Comparison of ENCODE assay signal across 19 cellular contexts in the genomic region with DNA sequence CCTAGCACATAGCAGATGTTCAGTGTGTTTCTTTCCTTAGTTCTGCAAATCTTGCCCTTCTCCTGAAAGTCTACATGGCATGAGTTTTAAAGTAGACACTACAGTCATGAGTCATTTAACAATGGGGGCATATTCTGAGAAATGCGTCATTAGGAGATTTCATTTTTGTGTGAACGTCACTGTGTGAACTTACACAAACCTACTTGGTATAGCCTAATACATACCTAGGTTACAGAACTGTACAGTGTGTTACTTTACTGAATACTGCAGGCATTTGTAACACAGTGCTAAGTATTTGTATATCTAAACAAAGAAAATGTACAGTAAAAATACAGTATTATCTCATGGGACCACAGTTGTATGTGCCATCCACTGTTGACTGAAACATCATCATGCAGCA. TPM values are rescaled to one million over a fixed set of nuclear protein-coding genes. Genes with fewer than 3 reads are reported as not detected.
DNase-seq lines count a peak whose midpoint lies in the region; ATAC-seq and TF ChIP-seq lines count a peak whose summit lies in the region.
"Had no signal": no experiment of that assay in that cellular context is flagged by ENCODE, and none has a peak within 500 bp of the region (broad histone marks: within the 10 kb centered on the region; RNA-seq: fewer than 3 reads in every experiment).

No MANE protein-coding gene starts in this region.

- CTCF ChIA-PET in activated CD4-positive, alpha-beta memory T cell treated with anti-CD3 and anti-CD28 coated beads for 36 hours (lab: Charles Lee): interaction anchor here (0.9 to 8.4 kb wide), 5 partner anchors 10 to 501 kb away, joined by 3 to 150 read pairs (median 10); partner anchors contain the start of gene TTF2

- peaks cover 19 to 45% of the 10 kb centered on the region in 2 donors for H3K36me3 Mint-ChIP-seq in activated T-cell treated with anti-CD3 and anti-CD28 coated beads, Interleukin-2, amount 50 U/mL, for 72 hours (ENCODE audit: insufficient read depth in 2 of 2)
- H3K36me3 Mint-ChIP-seq in activated CD4-positive, alpha-beta memory T cell treated with anti-CD3 and anti-CD28 coated beads for 36 hours: peaks cover 52% of the 10 kb centered on the region

- TF ChIP-seq CTCF in choroid plexus epithelial cell (conservative IDR thresholded peaks at IDR 0.05; ENCODE audit: low read depth, low read length) (no peak), MM.1S (IDR thresholded peaks at IDR 0.05; ENCODE audit: low read length) (no peak)

- H3F3A ChIP-seq in MM.1S (ENCODE audit: insufficient read depth, low read length): no peaks in the 10 kb centered on the region

- no peak overlapping the region for H3K4me3 ChIP-seq in choroid plexus epithelial cell (ENCODE audit: low read depth, low read length)
- no peak overlapping the region for H3K4me3 ChIP-seq in MM.1S (ENCODE audit: low read length)
- H3K4me3 ChIP-seq: tibial artery had no signal

- peak; percentile 74 to 88 for ATAC-seq in activated T-cell treated with anti-CD3 and anti-CD28 coated beads, Interleukin-2, amount 50 U/mL, for 72 hours (replicated peaks in 1 of 2)
- ATAC-seq in stimulated activated naive CD8-positive, alpha-beta T cell treated with anti-CD3 and anti-CD28 coated beads, Interleukin-15, Interleukin-2, amounts not matched to agents 100 U/mL and 50 U/mL, for 24 hours: peak; percentile 65
- ATAC-seq: left cardiac atrium had no signal

- no peaks in the 10 kb centered on the region for H3K9me3 Mint-ChIP-seq in activated T-cell treated with anti-CD3 and anti-CD28 coated beads, Interleukin-2, amount 50 U/mL, for 72 hours
- no peaks in the 10 kb centered on the region for H3K9me3 Mint-ChIP-seq in activated CD4-positive, alpha-beta memory T cell treated with anti-CD3 and anti-CD28 coated beads for 36 hours

- no peaks in the 10 kb centered on the region for H3K27me3 Mint-ChIP-seq in activated T-cell treated with anti-CD3 and anti-CD28 coated beads, Interleukin-2, amount 50 U/mL, for 72 hours (ENCODE audit: low read depth)
- H3K27me3 Mint-ChIP-seq in activated CD4-positive, alpha-beta memory T cell treated with anti-CD3 and anti-CD28 coated beads for 36 hours: no peaks in the 10 kb centered on the region

- peaks cover 37% of the 10 kb centered on the region for H3K4me1 Mint-ChIP-seq in activated T-cell treated with anti-CD3 and anti-CD28 coated beads, Interleukin-2, amount 50 U/mL, for 72 hours (ENCODE audit: low read depth)
- H3K4me1 Mint-ChIP-seq in activated CD4-positive, alpha-beta memory T cell treated with anti-CD3 and anti-CD28 coated beads for 36 hours (ENCODE audit: low read depth): peaks cover 31% of the 10 kb centered on the region

- no peaks in the 10 kb centered on the region for H3K27me3 ChIP-seq in MM.1S (replicated peaks; ENCODE audit: insufficient read depth, low read length)
- H3K27me3 ChIP-seq: tibial artery had no signal

- no peaks in the 10 kb centered on the region for H3K4me1 ChIP-seq in MM.1S (ENCODE audit: low read length)
- H3K4me1 ChIP-seq: tibial artery had no signal

- no peak overlapping the region for H3K9ac ChIP-seq in MM.1S (ENCODE audit: low read length)

- H3K4me2 ChIP-seq in MM.1S (ENCODE audit: low read depth, low read length): no peak overlapping the region

- H3K4me3 Mint-ChIP-seq in activated T-cell treated with anti-CD3 and anti-CD28 coated beads, Interleukin-2, amount 50 U/mL, for 72 hours: peak overlapping the region in 1 of 2 donors; percentile 64
- H3K4me3 Mint-ChIP-seq in activated CD4-positive, alpha-beta memory T cell treated with anti-CD3 and anti-CD28 coated beads for 36 hours: no peak overlapping the region

- H2AFZ ChIP-seq in MM.1S (ENCODE audit: low read length): no peak overlapping the region

- intact Hi-C loops in activated CD4-positive, alpha-beta memory T cell treated with anti-CD3 and anti-CD28 coated beads for 36 hours (cut with micrococcal nuclease): loop anchor here (1.0 kb wide), 1 partner anchor 8 kb away; no protein-coding TSS in a partner anchor

- H3K27ac Mint-ChIP-seq in activated T-cell treated with anti-CD3 and anti-CD28 coated beads, Interleukin-2, amount 50 U/mL, for 72 hours: no peak overlapping the region
- H3K27ac Mint-ChIP-seq in activated CD4-positive, alpha-beta memory T cell treated with anti-CD3 and anti-CD28 coated beads for 36 hours: no peak overlapping the region

- H3K27ac ChIP-seq in MM.1S (ENCODE audit: low read length): no peak overlapping the region
- H3K27ac ChIP-seq: tibial artery, VCaP had no signal

- H3K9me3 ChIP-seq in MM.1S (replicated peaks; ENCODE audit: insufficient read depth, low read length): no peaks in the 10 kb centered on the region
- H3K9me3 ChIP-seq: tibial artery had no signal

- DNase-seq in activated T-cell treated with anti-CD3 and anti-CD28 coated beads, Interleukin-2, amount 50 U/mL, for 72 hours: no peak
- no peak for DNase-seq in activated T-cell treated with anti-CD3 and anti-CD28 coated beads, Interleukin-2, amount 50 U/mL, for 48 hours
- DNase-seq in HT1080 (ENCODE audit: low read depth) (peak; percentile 48), choroid plexus epithelial cell (ENCODE audit: low read depth) (peak; percentile 51), NK-92 (lab: John Stamatoyannopoulos, UW; ENCODE audit: unreplicated experiment) (no peak), MM.1S (no peak)
- no peak for DNase-seq in stimulated activated naive CD8-positive, alpha-beta T cell treated with anti-CD3 and anti-CD28 coated beads, Interleukin-15, Interleukin-2, amounts not matched to agents 100 U/mL and 50 U/mL, for 24 hours
- DNase-seq in activated CD4-positive, alpha-beta memory T cell treated with anti-CD3 and anti-CD28 coated beads for 36 hours: no peak
- DNase-seq: activated effector memory CD4-positive, alpha-beta T cell treated with anti-CD3 and anti-CD28 coated beads, Interleukin-2, amount 50 U/mL, for 16 hours; DMS79; foreskin melanocyte; H7; left cardiac atrium; MV-4-11; NCI-H1930; NCI-H446 treated with DMSO at 0.1 percent for 48 hours; Right ventricle myocardium superior; tibial artery had no signal

- H4K20me1 ChIP-seq in MM.1S (ENCODE audit: insufficient read depth, low read length): no peaks in the 10 kb centered on the region

- H3K9me2 ChIP-seq in MM.1S (replicated peaks; ENCODE audit: insufficient read depth, low read length): no peaks in the 10 kb centered on the region

- H3K36me3 ChIP-seq in MM.1S (replicated peaks; ENCODE audit: insufficient read depth, low read length): no peaks in the 10 kb centered on the region

- H3K79me2 ChIP-seq in MM.1S (ENCODE audit: low read length): peaks cover 18% of the 10 kb centered on the region

- POLR2A ChIA-PET in activated CD4-positive, alpha-beta memory T cell treated with anti-CD3 and anti-CD28 coated beads for 36 hours (lab: Charles Lee): interaction anchor here (1.9 kb wide), 1 partner anchor 10 kb away, joined by 5 read pairs; the partner anchor contains the start of gene TTF2

RNA-seq across cellular contexts. Expression of gene TTF2, which starts 10.0 kb away (rescaled TPM):
- total RNA-seq in activated T-cell treated with anti-CD3 and anti-CD28 coated beads, Interleukin-2, amount 50 U/mL, for 72 hours: 100 to 1,000 TPM; 104 to 107 TPM
- 24.0 and 25.0 TPM in 2 replicates for total RNA-seq in HT1080 (2014; rRNA removed; shearing (Covaris generic))
- 10.4 and 11.2 TPM in 2 replicates for polyA plus RNA-seq in HT1080 (2015; cell fraction: cytosol; rRNA removed)
- polyA plus RNA-seq in HT1080 (2015; cell fraction: nucleus; rRNA removed): 58.4 and 63.7 TPM in 2 replicates
- 100 to 1,000 TPM; 102 to 104 TPM for total RNA-seq in activated CD4-positive, alpha-beta memory T cell treated with anti-CD3 and anti-CD28 coated beads for 36 hours

RNA-seq across cellular contexts. Expression of gene TRIM45, which starts 51.4 kb away (rescaled TPM):
- total RNA-seq in activated T-cell treated with anti-CD3 and anti-CD28 coated beads, Interleukin-2, amount 50 U/mL, for 72 hours: under 1 TPM; 0.30 to 0.34 TPM
- 2.0 and 3.7 TPM in 2 replicates for total RNA-seq in HT1080 (2014; rRNA removed; shearing (Covaris generic))
- polyA plus RNA-seq in HT1080 (2015; cell fraction: cytosol; rRNA removed): 2.8 and 3.1 TPM in 2 replicates
- polyA plus RNA-seq in HT1080 (2015; cell fraction: nucleus; rRNA removed): 18.2 and 22.0 TPM in 2 replicates
- under 1 TPM; 0.53 to 0.69 TPM for total RNA-seq in activated CD4-positive, alpha-beta memory T cell treated with anti-CD3 and anti-CD28 coated beads for 36 hours

Comparison
In these comparisons a context has a peak if more than half of its experiments do, and no peak if none do; other contexts are left out.
1. DNase-seq: peak in HT1080 (single experiment) and choroid plexus epithelial cell (single experiment); none in activated T-cell treated with anti-CD3 and anti-CD28 coated beads, Interleukin-2, amount 50 U/mL, for 72 hours (0 of 2), activated T-cell treated with anti-CD3 and anti-CD28 coated beads, Interleukin-2, amount 50 U/mL, for 48 hours (0 of 2), stimulated activated naive CD8-positive, alpha-beta T cell treated with anti-CD3 and anti-CD28 coated beads, Interleukin-15, Interleukin-2, amounts not matched to agents 100 U/mL and 50 U/mL, for 24 hours (single experiment), NK-92 (single experiment), MM.1S (single experiment) and activated CD4-positive, alpha-beta memory T cell treated with anti-CD3 and anti-CD28 coated beads for 36 hours (single experiment).